1 cellular context compared by ENCODE assay signal in genomic region chr3:3119393-3119851, GRCh38.
TF ChIP-seq lines count a peak whose summit lies in the region.

No MANE protein-coding gene starts in this region.

TF ChIP-seq in GM12878, 131 proteins besides CTCF, POLR2A, EP300 and RAD21 (continued from another document):
- TF ChIP-seq POLR2AphosphoS5 (IDR thresholded peaks at IDR 0.05; ENCODE audit: low read length), result no peak
- no peak for TF ChIP-seq ZNF274 (IDR thresholded peaks at IDR 0.05; ENCODE audit: insufficient read depth, insufficient read length)
- no peak for TF ChIP-seq USF2 (IDR thresholded peaks at IDR 0.05; ENCODE audit: borderline replicate concordance, low read depth, low read length)
- peak; percentile 80 for TF ChIP-seq RUNX3 (IDR thresholded peaks at IDR 0.05; ENCODE audit: low read length)
- TF ChIP-seq, protein P1, sequence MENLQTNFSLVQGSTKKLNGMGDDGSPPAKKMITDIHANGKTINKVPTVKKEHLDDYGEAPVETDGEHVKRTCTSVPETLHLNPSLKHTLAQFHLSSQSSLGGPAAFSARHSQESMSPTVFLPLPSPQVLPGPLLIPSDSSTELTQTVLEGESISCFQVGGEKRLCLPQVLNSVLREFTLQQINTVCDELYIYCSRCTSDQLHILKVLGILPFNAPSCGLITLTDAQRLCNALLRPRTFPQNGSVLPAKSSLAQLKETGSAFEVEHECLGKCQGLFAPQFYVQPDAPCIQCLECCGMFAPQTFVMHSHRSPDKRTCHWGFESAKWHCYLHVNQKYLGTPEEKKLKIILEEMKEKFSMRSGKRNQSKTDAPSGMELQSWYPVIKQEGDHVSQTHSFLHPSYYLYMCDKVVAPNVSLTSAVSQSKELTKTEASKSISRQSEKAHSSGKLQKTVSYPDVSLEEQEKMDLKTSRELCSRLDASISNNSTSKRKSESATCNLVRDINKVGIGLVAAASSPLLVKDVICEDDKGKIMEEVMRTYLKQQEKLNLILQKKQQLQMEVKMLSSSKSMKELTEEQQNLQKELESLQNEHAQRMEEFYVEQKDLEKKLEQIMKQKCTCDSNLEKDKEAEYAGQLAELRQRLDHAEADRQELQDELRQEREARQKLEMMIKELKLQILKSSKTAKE (IDR thresholded peaks at IDR 0.05; ENCODE audit: low read depth, poor library complexity, severe bottlenecking), result no peak
- TF ChIP-seq TARDBP (IDR thresholded peaks at IDR 0.05; ENCODE audit: borderline replicate concordance), result no peak
- TF ChIP-seq ZNF217 (IDR thresholded peaks at IDR 0.05), result no peak
- peak; percentile 28; the same call in 1 of the 2 replicates for TF ChIP-seq NFIC (IDR thresholded peaks at IDR 0.05; ENCODE audit: low read depth, low read length)
- no peak for TF ChIP-seq WRNIP1 (IDR thresholded peaks at IDR 0.05; ENCODE audit: borderline replicate concordance, low read depth, low read length)
- no peak for TF ChIP-seq RFX5 (IDR thresholded peaks at IDR 0.05; ENCODE audit: low read depth, low read length)
- TF ChIP-seq IRF5 (IDR thresholded peaks at IDR 0.05; ENCODE audit: borderline replicate concordance), result no peak
- TF ChIP-seq KDM1A (IDR thresholded peaks at IDR 0.05; ENCODE audit: borderline replicate concordance), result no peak
- no peak for TF ChIP-seq SMAD5 (IDR thresholded peaks at IDR 0.05; ENCODE audit: low read depth)
- TF ChIP-seq POLR2AphosphoS2 (IDR thresholded peaks at IDR 0.05; ENCODE audit: low read depth, low read length), result no peak
- no peak for TF ChIP-seq REST (IDR thresholded peaks at IDR 0.05; ENCODE audit: low read depth, low read length)
- TF ChIP-seq MYB (IDR thresholded peaks at IDR 0.05; ENCODE audit: borderline replicate concordance, low read depth, low read length), result no peak
- TF ChIP-seq CREM (IDR thresholded peaks at IDR 0.05; ENCODE audit: low read depth), result peak; percentile 30; the same call in 1 of the 2 replicates
- no peak for TF ChIP-seq MTA2 (IDR thresholded peaks at IDR 0.05; ENCODE audit: low read depth)
- no peak for TF ChIP-seq BRCA1 (IDR thresholded peaks at IDR 0.05; ENCODE audit: low read depth, low read length)
- no peak for TF ChIP-seq POU2F2 (IDR thresholded peaks at IDR 0.05; ENCODE audit: borderline replicate concordance, low read depth, low read length)
- TF ChIP-seq ZBED1 (IDR thresholded peaks at IDR 0.05; ENCODE audit: borderline replicate concordance), result no peak
- no peak for TF ChIP-seq NRF1 (conservative IDR thresholded peaks at IDR 0.05; ENCODE audit: low read depth, low read length)
- no peak for TF ChIP-seq RBBP5 (conservative IDR thresholded peaks at IDR 0.05)
- no peak for TF ChIP-seq KLF5 (IDR thresholded peaks at IDR 0.05; ENCODE audit: partially characterized antibody)
- no peak for TF ChIP-seq ZNF24 (IDR thresholded peaks at IDR 0.05)
- TF ChIP-seq FOXM1 (IDR thresholded peaks at IDR 0.05; ENCODE audit: low read depth, low read length), result no peak
- no peak for TF ChIP-seq NR2C2 (IDR thresholded peaks at IDR 0.05; ENCODE audit: borderline replicate concordance, control insufficient read depth, insufficient read length, low read depth)
- TF ChIP-seq EED (IDR thresholded peaks at IDR 0.05; ENCODE audit: low read depth), result 0 out of 2 replicates have a peak, but pooled peaks have one; percentile 32
- no peak for TF ChIP-seq ATF2 (IDR thresholded peaks at IDR 0.05; ENCODE audit: low read length)
- TF ChIP-seq HDGF (IDR thresholded peaks at IDR 0.05), result no peak
- peak in 1 of 2 experiments; percentile 40; a peak in 2 of 4 replicates for TF ChIP-seq ETV6 (conservative IDR thresholded peaks at IDR 0.05 in 1 of 2, IDR thresholded peaks at IDR 0.05 in 1 of 2; ENCODE audit: borderline replicate concordance in 1 of 2, low read depth in 1 of 2)
- TF ChIP-seq JUNB (IDR thresholded peaks at IDR 0.05), result peak; percentile 39; the same call in 1 of the 2 replicates
- TF ChIP-seq SPI1 (IDR thresholded peaks at IDR 0.05; ENCODE audit: borderline replicate concordance, insufficient read depth, low read depth, low read length), result no peak
- TF ChIP-seq ZBTB40 (IDR thresholded peaks at IDR 0.05; ENCODE audit: borderline replicate concordance), result no peak
TF ChIP-seq in GM12878: peak in this region for 6.
